ENCODE assay signal across 23 cellular contexts in genomic region chr6:136742125-136742524, GRCh38. TPM values are rescaled to one million over a fixed set of nuclear protein-coding genes. Genes with fewer than 3 reads are reported as not detected.
DNase-seq lines count a peak whose midpoint lies in the region; ATAC-seq, FAIRE-seq and TF ChIP-seq lines count a peak whose summit lies in the region.
"Had no signal": no experiment of that assay in that cellular context is flagged by ENCODE, and none has a peak within 500 bp of the region (broad histone marks: within the 10 kb centered on the region; RNA-seq: fewer than 3 reads in every experiment).

No MANE protein-coding gene starts in this region.

- peak; percentile 61 for FAIRE-seq in GM12891 (lab: Jason Lieb, UNC)
- no peak for FAIRE-seq in K562 (lab: Jason Lieb, UNC)
- no peak for FAIRE-seq in HTR-8/SVneo (lab: Jason Lieb, UNC)

- H3K4me1 Mint-ChIP-seq in natural killer cell, result peaks cover 46 to 59% of the 10 kb centered on the region in 2 donors

- H3K36me3 Mint-ChIP-seq in natural killer cell, result no peaks in the 10 kb centered on the region

- H3K79me2 ChIP-seq in K562 (ENCODE audit: control insufficient read depth, insufficient read depth, low read length) (peaks cover 89% of the 10 kb centered on the region), Karpas-422 (ENCODE audit: low read length) (no peaks in the 10 kb centered on the region)

- H2AFZ ChIP-seq in K562 (ENCODE audit: low read depth, low read length) (no peak overlapping the region), Karpas-422 (ENCODE audit: low read length) (no peak overlapping the region)
- H2AFZ ChIP-seq: GM23338 had no signal

- no peak for TF ChIP-seq RAD21 in K562 (CRISPR knock-in tag; conservative IDR thresholded peaks at IDR 0.05 in 1 of 2, IDR thresholded peaks at IDR 0.05 in 1 of 2)

- no peaks in the 10 kb centered on the region for H3K27me3 Mint-ChIP-seq in natural killer cell (ENCODE audit: low read depth in 2 of 2)
- H3K27me3 Mint-ChIP-seq: IgD-negative memory B cell had no signal

- no peak overlapping the region for H3K4me2 ChIP-seq in K562 (ENCODE audit: insufficient read depth, low read length)
- H3K4me2 ChIP-seq in Karpas-422 (ENCODE audit: low read depth, low read length, poor library complexity, severe bottlenecking), result no peak overlapping the region
- H3K4me2 ChIP-seq: GM23338 had no signal

- in situ Hi-C loops in K562 (cut with MboI), result no loop called here

- TF ChIP-seq EP300 in K562 (IDR thresholded peaks at IDR 0.05; ENCODE audit: low read length), result no peak

- H3K36me3 ChIP-seq in K562 (ENCODE audit: control insufficient read depth, insufficient read depth, low read length) (no peaks in the 10 kb centered on the region; the same call in 2 of the 3 replicates), Karpas-422 (ENCODE audit: insufficient read depth, low read length) (no peaks in the 10 kb centered on the region), upper lobe of right lung (no peaks in the 10 kb centered on the region)

- no peaks in the 10 kb centered on the region for H3K9me1 ChIP-seq in K562 (ENCODE audit: control insufficient read depth, insufficient read depth, low read length)

- TF ChIP-seq POLR2A in GM12891 (IDR thresholded peaks at IDR 0.05; ENCODE audit: low read depth, low read length) (no peak), K562 (conservative IDR thresholded peaks at IDR 0.05) (no peak)

- H3K27ac Mint-ChIP-seq in natural killer cell, result peak overlapping the region; percentile 10 to 37
- H3K27ac Mint-ChIP-seq: GM23338, H9, IgD-negative memory B cell had no signal

- intact Hi-C loops in K562 (cut with micrococcal nuclease) (no loop called here), natural killer cell (cut with micrococcal nuclease) (no loop called here), upper lobe of right lung (cut with DNase I) (no loop called here)

- DNase-seq in GM12891 (ENCODE audit: insufficient read length, low spot score) (no peak), K562 (ENCODE audit: extremely low read depth in 1 of 4, low spot score in 3 of 4) (no peak), natural killer cell (no peak), HTR-8/SVneo (ENCODE audit: insufficient read length, low spot score) (no peak), Karpas-422 (no peak), upper lobe of right lung (no peak), GM20000 (ENCODE audit: low spot score) (no peak)
- DNase-seq: DMS153; DND-41; H9; NCI-H1092; NCI-H1436; NCI-H187; NCI-H2107; NCI-H524; NCI-H774; NK-92 treated with Interleukin-12 subunit alpha and Interleukin-12 subunit beta, amount 100 ng/mL, for 24 hours; SHP77; T-helper 1 cell had no signal

- H3K9me3 Mint-ChIP-seq in natural killer cell, result no peaks in the 10 kb centered on the region
- H3K9me3 Mint-ChIP-seq: GM23338, H9 had no signal

- peaks cover 3 to 56% of the 10 kb centered on the region in 2 experiments; a peak in 4 of 5 replicates for H3K4me1 ChIP-seq in K562 (replicated peaks in 1 of 2; ENCODE audit: control insufficient read depth in 2 of 2, insufficient read depth in 2 of 2, low read length in 2 of 2)
- no peaks in the 10 kb centered on the region for H3K4me1 ChIP-seq in Karpas-422 (ENCODE audit: low read length)
- H3K4me1 ChIP-seq in upper lobe of right lung, result peaks cover 36% of the 10 kb centered on the region

- CTCF ChIA-PET in K562 (lab: Yijun Ruan, JAX; ENCODE audit: low intra/inter-chr PET ratio), result no interaction called here

- H3K9me2 ChIP-seq in Karpas-422 (replicated peaks; ENCODE audit: insufficient read depth, low read length), result no peaks in the 10 kb centered on the region

- no peak for TF ChIP-seq CTCF in K562 (IDR thresholded peaks at IDR 0.05 in 2 of 3, conservative IDR thresholded peaks at IDR 0.05 in 1 of 3; ENCODE audit: insufficient read depth in 2 of 3, low read depth in 1 of 3, low read length in 3 of 3)
- no peak for TF ChIP-seq CTCF in natural killer cell (IDR thresholded peaks at IDR 0.05)
- no peak for TF ChIP-seq CTCF in upper lobe of right lung (IDR thresholded peaks at IDR 0.05)
- no peak for TF ChIP-seq CTCF in GM20000 (IDR thresholded peaks at IDR 0.05; ENCODE audit: extremely low read depth, missing control alignments)

- no TSS peak for BruUV-seq in K562 (replicated peaks; lab: Mats Ljungman, UMichigan)

- no peaks in the 10 kb centered on the region for H3K27me3 ChIP-seq in K562 (ENCODE audit: control insufficient read depth in 2 of 2, insufficient read depth in 2 of 2, low read length in 2 of 2)
- no peaks in the 10 kb centered on the region for H3K27me3 ChIP-seq in Karpas-422 (ENCODE audit: low read length)
- H3K27me3 ChIP-seq in upper lobe of right lung, result no peaks in the 10 kb centered on the region

- H3K27ac ChIP-seq in K562 (ENCODE audit: extremely low read depth, low read depth, low read length), result peak overlapping the region; percentile 10; the same call in 1 of the 3 replicates
- no peak overlapping the region for H3K27ac ChIP-seq in Karpas-422 (ENCODE audit: low read length)
- no peak overlapping the region for H3K27ac ChIP-seq in upper lobe of right lung
- H3K27ac ChIP-seq: RWPE1 had no signal

- H3K4me3 ChIP-seq in K562 (no peak overlapping the region), Karpas-422 (ENCODE audit: low read length) (no peak overlapping the region), upper lobe of right lung (no peak overlapping the region)
- H3K4me3 ChIP-seq: GM23338 had no signal

- 19% methylated on average over 2 of the region's 2 CpGs for WGBS in K562 (ENCODE audit: insufficient coverage, low coverage, missing lambda C conversion rate)

- POLR2A ChIA-PET in K562 (lab: Yijun Ruan, JAX), result no interaction called here

- H3K9ac ChIP-seq in K562 (ENCODE audit: insufficient read depth in 1 of 2, low read depth in 2 of 2, low read length in 2 of 2), result peak overlapping the region in 1 of 2 experiments; percentile 6; a peak in 1 of 4 replicates
- H3K9ac ChIP-seq in Karpas-422 (ENCODE audit: low read length), result no peak overlapping the region

- H3K4me3 Mint-ChIP-seq in natural killer cell, result no peak overlapping the region
- H3K4me3 Mint-ChIP-seq: GM23338, H9 had no signal

- H4K20me1 ChIP-seq in K562 (replicated peaks; ENCODE audit: control insufficient read depth, insufficient read depth, low read length) (no peaks in the 10 kb centered on the region), Karpas-422 (ENCODE audit: insufficient read depth, low read depth, low read length) (no peaks in the 10 kb centered on the region)

- ATAC-seq in HG02885 (IDR thresholded peaks at IDR 0.05; ENCODE audit: poor library complexity, unreplicated experiment) (peak; percentile 71), K562 (no peak), natural killer cell (no peak), upper lobe of right lung (no peak)
- ATAC-seq: GM23338 had no signal

- H3K9me3 ChIP-seq in K562 (replicated peaks; ENCODE audit: control insufficient read depth, insufficient read depth, low read depth, low read length), result peaks cover 6% of the 10 kb centered on the region; the same call in 1 of the 2 replicates
- no peaks in the 10 kb centered on the region for H3K9me3 ChIP-seq in Karpas-422 (ENCODE audit: low read length)
- H3K9me3 ChIP-seq in upper lobe of right lung, result no peaks in the 10 kb centered on the region

TF ChIP-seq in GM12891, 5 proteins besides CTCF, POLR2A, EP300 and RAD21:
- TF ChIP-seq PAX5 (IDR thresholded peaks at IDR 0.05; ENCODE audit: insufficient read depth, low read length, severe bottlenecking) (no peak), SPI1 (IDR thresholded peaks at IDR 0.05; ENCODE audit: low read depth, low read length) (no peak), POU2F2 (IDR thresholded peaks at IDR 0.05; ENCODE audit: low read depth, low read length) (no peak), POLR2AphosphoS5 (IDR thresholded peaks at IDR 0.05; ENCODE audit: low read depth, low read length) (no peak), TAF1 (IDR thresholded peaks at IDR 0.05; ENCODE audit: low read depth, low read length) (no peak)

TF ChIP-seq in K562, 482 proteins besides CTCF, POLR2A, EP300 and RAD21 (continues in another document):
- TF ChIP-seq ZC3H8 (IDR thresholded peaks at IDR 0.05), result no peak
- no peak for TF ChIP-seq CTCFL (IDR thresholded peaks at IDR 0.05; ENCODE audit: borderline replicate concordance, insufficient read depth, low read depth, low read length, poor library complexity, severe bottlenecking)
- no peak for TF ChIP-seq TBL1XR1 (IDR thresholded peaks at IDR 0.05; ENCODE audit: low read length in 2 of 2)

RNA-seq across cellular contexts. Expression of gene MAP3K5, which starts 50.2 kb away (rescaled TPM):
- 15.0 TPM for polyA plus RNA-seq in GM12891 (2012; ENCODE audit: low read depth, missing spikeins)
- 17.0 and 33.7 TPM in 2 replicates for total RNA-seq in K562 (2011; cell fraction: chromatin; rRNA removed; ENCODE audit: low replicate concordance)
- total RNA-seq in K562 (2011; cell fraction: nucleolus; rRNA removed), result 7.8 and 10.1 TPM in 2 replicates
- total RNA-seq in K562 (2011; cell fraction: nucleoplasm; rRNA removed), result 10.5 and 10.6 TPM in 2 replicates
- total RNA-seq in K562 (2014; rRNA removed), result 10.4 and 11.6 TPM in 2 replicates
- 12.7 and 15.3 TPM in 2 replicates for total RNA-seq in K562 (2014; rRNA removed; fragmentation: Illumina TruSeq; extraction: Trizol)
- 9.2 and 9.9 TPM in 2 replicates for total RNA-seq in K562 (2015; rRNA removed; fragmentation: Illumina TruSeq; extraction: Trizol)
- total RNA-seq in K562 (2021), result 11.7 and 13.0 TPM in 2 replicates
- polyA plus RNA-seq in K562 (2011; rRNA removed), result 7.9 and 9.1 TPM in 2 replicates
- polyA plus RNA-seq in K562 (2011; cell fraction: cytosol; rRNA removed), result 2.1 and 3.6 TPM in 2 replicates
- polyA plus RNA-seq in K562 (2011; cell fraction: nucleus; rRNA removed), result 6.2 and 8.7 TPM in 2 replicates
- 6.6 and 6.7 TPM in 2 replicates for polyA plus RNA-seq in K562 (2012)
- polyA plus RNA-seq in K562 (2014; fragmentation: Illumina TruSeq; extraction: Trizol), result 8.6 and 10.4 TPM in 2 replicates
- 1 to 10 TPM; 2.2 to 3.3 TPM for polyA plus RNA-seq in K562 (2014; fragmentation: Nextera tagmentation; extraction: Ambion mirVana)
- 6.9 and 7.3 TPM in 2 replicates for polyA plus RNA-seq in K562 (2014; rRNA removed)
- 13.9 and 23.8 TPM in 2 replicates for polyA minus RNA-seq in K562 (2011; rRNA and poly(A)+ RNA removed)
- 5.1 and 5.8 TPM in 2 replicates for polyA minus RNA-seq in K562 (2011; cell fraction: cytosol; rRNA and poly(A)+ RNA removed)
- 9.0 and 19.5 TPM in 2 replicates for polyA minus RNA-seq in K562 (2011; cell fraction: nucleus; rRNA and poly(A)+ RNA removed)
- total RNA-seq in natural killer cell, result 10 to 100 TPM; 19.7 to 36.7 (median 35.4) TPM
- total RNA-seq in Karpas-422 (2014; rRNA removed; shearing (Covaris generic); ENCODE audit: low replicate concordance), result 1.0 and 1.1 TPM in 2 replicates
- 32.5 TPM for total RNA-seq in upper lobe of right lung
